ENCODE assay signal across 37 cellular contexts in genomic region chr14:49477576-49477975, GRCh38.
"Had no signal": no experiment of that assay in that cellular context is flagged by ENCODE, and none has a peak within 500 bp of the region (broad histone marks: within the 10 kb centered on the region; RNA-seq: fewer than 3 reads in every experiment).

No MANE protein-coding gene starts in this region.

- H3K27me3 Mint-ChIP-seq: activated CD4-positive, alpha-beta T cell treated with anti-CD3 and anti-CD28 coated beads for 36 hours; activated CD4-positive, alpha-beta T cell treated with anti-CD3 and anti-CD28 coated beads, Interleukin-2, amount 10 ng/mL, durations not matched to agents 7 days and 5 days; activated naive CD4-positive, alpha-beta T cell treated with anti-CD3 and anti-CD28 coated beads, Interleukin-2, amount 50 U/mL, for 24 hours; activated naive CD8-positive, alpha-beta T cell; activated naive CD8-positive, alpha-beta T cell treated with anti-CD3 and anti-CD28 coated beads, Interleukin-2, amount 10 ng/mL, durations not matched to agents 7 days and 5 days; activated T-cell treated with anti-CD3 and anti-CD28 coated beads, Interleukin-2, amount 50 U/mL, for 24 hours had no signal

- H3K27ac ChIP-seq: ascending aorta, cardiac muscle cell, WERI-Rb-1 had no signal

- H3K36me3 ChIP-seq: ascending aorta, cardiac muscle cell, WERI-Rb-1 had no signal

- H3K4me3 ChIP-seq: ascending aorta, cardiac muscle cell had no signal

- H3K9me3 Mint-ChIP-seq: activated naive CD4-positive, alpha-beta T cell treated with anti-CD3 and anti-CD28 coated beads, Interleukin-2, amount 10 ng/mL, durations not matched to agents 7 days and 5 days; central memory CD8-positive, alpha-beta T cell had no signal

- H3K27ac Mint-ChIP-seq: activated CD4-positive, alpha-beta T cell treated with anti-CD3 and anti-CD28 coated beads for 36 hours; activated CD4-positive, alpha-beta T cell treated with anti-CD3 and anti-CD28 coated beads, Interleukin-2, amount 10 ng/mL, durations not matched to agents 7 days and 5 days; activated CD8-positive, alpha-beta memory T cell treated with anti-CD3 and anti-CD28 coated beads, Interleukin-2, amount 10 ng/mL, durations not matched to agents 7 days and 5 days; activated CD8-positive, alpha-beta T cell treated with anti-CD3 and anti-CD28 coated beads, Interleukin-2, amount 10 ng/mL, durations not matched to agents 7 days and 5 days; activated naive CD4-positive, alpha-beta T cell treated with anti-CD3 and anti-CD28 coated beads, Interleukin-2, amount 10 ng/mL, durations not matched to agents 7 days and 5 days; activated naive CD4-positive, alpha-beta T cell treated with anti-CD3 and anti-CD28 coated beads, Interleukin-2, amount 50 U/mL, for 24 hours; activated naive CD8-positive, alpha-beta T cell; activated naive CD8-positive, alpha-beta T cell treated with anti-CD3 and anti-CD28 coated beads, Interleukin-2, amount 10 ng/mL, durations not matched to agents 7 days and 5 days; activated naive CD8-positive, alpha-beta T cell treated with anti-CD3 and anti-CD28 coated beads, Interleukin-2, amount 50 U/mL, for 24 hours; activated T-cell treated with anti-CD3 and anti-CD28 coated beads, Interleukin-2, amount 50 U/mL, for 24 hours; activated T-helper 2 cell treated with anti-CD3 and anti-CD28 coated beads, Interferon-gamma antibody, Interleukin-2, Interleukin-4, amounts not matched to agents 10 μg/mL and 5 μg/mL and 100 μg/mL, durations not matched to agents 14 hours and 24 hours and 36 hours; brain; T-helper 1 cell treated with Interleukin-12 subunit alpha and Interleukin-12 subunit beta and Interleukin-4 antibody, amounts not matched to agents 30 μg/mL and 1 μg/mL, for 36 hours; T-helper 2 cell treated with Interferon-gamma antibody and Interleukin-4, amounts not matched to agents 5 μg/mL and 100 μg/mL, for 36 hours; WTC11 had no signal

- H3K27me3 ChIP-seq: ascending aorta, cardiac muscle cell had no signal

- H3K36me3 Mint-ChIP-seq: activated CD8-positive, alpha-beta memory T cell treated with anti-CD3 and anti-CD28 coated beads, Interleukin-2, amount 10 ng/mL, durations not matched to agents 7 days and 5 days; activated naive CD4-positive, alpha-beta T cell treated with anti-CD3 and anti-CD28 coated beads, Interleukin-2, amount 10 ng/mL, durations not matched to agents 7 days and 5 days; activated naive CD4-positive, alpha-beta T cell treated with anti-CD3 and anti-CD28 coated beads, Interleukin-2, amount 50 U/mL, for 24 hours; brain had no signal

- H3K9me3 ChIP-seq: ascending aorta had no signal

- DNase-seq: activated CD4-positive, alpha-beta memory T cell treated with anti-CD3 and anti-CD28 coated beads, Interleukin-2, amount 10 ng/mL, durations not matched to agents 7 days and 5 days; activated CD4-positive, alpha-beta T cell treated with anti-CD3 and anti-CD28 coated beads for 1 hour; activated CD4-positive, alpha-beta T cell treated with anti-CD3 and anti-CD28 coated beads for 36 hours; activated CD4-positive, alpha-beta T cell treated with anti-CD3 and anti-CD28 coated beads for 48 hours; activated CD4-positive, alpha-beta T cell treated with anti-CD3 and anti-CD28 coated beads, Interleukin-2, amount 10 ng/mL, durations not matched to agents 7 days and 5 days; activated CD4-positive, alpha-beta T cell treated with anti-CD3 and anti-CD28 coated beads, Interleukin-2, amount 50 U/mL, for 48 hours; activated CD4-positive, CD25-positive, alpha-beta regulatory T cell; activated CD8-positive, alpha-beta memory T cell treated with anti-CD3 and anti-CD28 coated beads for 24 hours; activated CD8-positive, alpha-beta memory T cell treated with anti-CD3 and anti-CD28 coated beads, Interleukin-2, amount 10 ng/mL, durations not matched to agents 7 days and 5 days; activated CD8-positive, alpha-beta memory T cell treated with anti-CD3 and anti-CD28 coated beads, Interleukin-2, amount 50 U/mL, for 48 hours; activated CD8-positive, alpha-beta T cell treated with anti-CD3 and anti-CD28 coated beads, Interleukin-2, amount 10 ng/mL, durations not matched to agents 7 days and 5 days; activated effector memory CD4-positive, alpha-beta T cell treated with Interleukin-2 at 50 U/mL for 16 hours; activated gamma-delta T cell; activated naive CD4-positive, alpha-beta T cell treated with anti-CD3 and anti-CD28 coated beads, Interleukin-2, amount 10 ng/mL, durations not matched to agents 7 days and 5 days; activated naive CD4-positive, alpha-beta T cell treated with Interleukin-2 at 50 U/mL for 16 hours; activated naive CD8-positive, alpha-beta T cell treated with anti-CD3 and anti-CD28 coated beads, Interleukin-2, amount 10 ng/mL, durations not matched to agents 7 days and 5 days; activated naive CD8-positive, alpha-beta T cell treated with anti-CD3 and anti-CD28 coated beads, Interleukin-2, amount 50 U/mL, for 24 hours; activated T-cell treated with anti-CD3 and anti-CD28 coated beads, Interleukin-2, amount 50 U/mL, for 24 hours; activated T-cell treated with anti-CD3 and anti-CD28 coated beads, Interleukin-2, amount 50 U/mL, for 48 hours; amygdala; anterior cingulate cortex; caudate nucleus; cerebellar nuclear complex; T-helper 1 cell; T-helper 2 cell; T-helper 9 cell; WERI-Rb-1 had no signal

- H3K4me3 Mint-ChIP-seq: activated CD4-positive, alpha-beta memory T cell treated with anti-CD3 and anti-CD28 coated beads, Interleukin-2, amount 10 ng/mL, durations not matched to agents 7 days and 5 days; activated CD4-positive, alpha-beta T cell treated with anti-CD3 and anti-CD28 coated beads for 36 hours; activated CD4-positive, alpha-beta T cell treated with anti-CD3 and anti-CD28 coated beads, Interleukin-2, amount 10 ng/mL, durations not matched to agents 7 days and 5 days; activated CD8-positive, alpha-beta memory T cell treated with anti-CD3 and anti-CD28 coated beads, Interleukin-2, amount 10 ng/mL, durations not matched to agents 7 days and 5 days; activated CD8-positive, alpha-beta T cell treated with anti-CD3 and anti-CD28 coated beads, Interleukin-2, amount 10 ng/mL, durations not matched to agents 7 days and 5 days; activated naive CD4-positive, alpha-beta T cell treated with anti-CD3 and anti-CD28 coated beads, Interleukin-2, amount 10 ng/mL, durations not matched to agents 7 days and 5 days; activated naive CD4-positive, alpha-beta T cell treated with anti-CD3 and anti-CD28 coated beads, Interleukin-2, amount 50 U/mL, for 24 hours; activated naive CD8-positive, alpha-beta T cell; activated naive CD8-positive, alpha-beta T cell treated with anti-CD3 and anti-CD28 coated beads, Interleukin-2, amount 10 ng/mL, durations not matched to agents 7 days and 5 days; activated naive CD8-positive, alpha-beta T cell treated with anti-CD3 and anti-CD28 coated beads, Interleukin-2, amount 50 U/mL, for 24 hours; activated T-cell treated with anti-CD3 and anti-CD28 coated beads, Interleukin-2, amount 50 U/mL, for 24 hours; brain; central memory CD8-positive, alpha-beta T cell; T-helper 1 cell treated with Interleukin-12 subunit alpha and Interleukin-12 subunit beta and Interleukin-4 antibody, amounts not matched to agents 30 μg/mL and 1 μg/mL, for 36 hours; T-helper 2 cell treated with Interferon-gamma antibody and Interleukin-4, amounts not matched to agents 5 μg/mL and 100 μg/mL, for 36 hours; WTC11 had no signal

- H3K4me1 ChIP-seq: ascending aorta had no signal

- H3K4me1 Mint-ChIP-seq: activated CD4-positive, alpha-beta memory T cell treated with anti-CD3 and anti-CD28 coated beads, Interleukin-2, amount 10 ng/mL, durations not matched to agents 7 days and 5 days; activated CD4-positive, alpha-beta T cell treated with anti-CD3 and anti-CD28 coated beads for 36 hours; activated CD8-positive, alpha-beta memory T cell treated with anti-CD3 and anti-CD28 coated beads, Interleukin-2, amount 10 ng/mL, durations not matched to agents 7 days and 5 days; activated naive CD4-positive, alpha-beta T cell treated with anti-CD3 and anti-CD28 coated beads, Interleukin-2, amount 10 ng/mL, durations not matched to agents 7 days and 5 days; activated naive CD4-positive, alpha-beta T cell treated with anti-CD3 and anti-CD28 coated beads, Interleukin-2, amount 50 U/mL, for 24 hours; activated naive CD8-positive, alpha-beta T cell treated with anti-CD3 and anti-CD28 coated beads, Interleukin-2, amount 50 U/mL, for 24 hours; brain; central memory CD8-positive, alpha-beta T cell had no signal
